In the genomic region with DNA sequence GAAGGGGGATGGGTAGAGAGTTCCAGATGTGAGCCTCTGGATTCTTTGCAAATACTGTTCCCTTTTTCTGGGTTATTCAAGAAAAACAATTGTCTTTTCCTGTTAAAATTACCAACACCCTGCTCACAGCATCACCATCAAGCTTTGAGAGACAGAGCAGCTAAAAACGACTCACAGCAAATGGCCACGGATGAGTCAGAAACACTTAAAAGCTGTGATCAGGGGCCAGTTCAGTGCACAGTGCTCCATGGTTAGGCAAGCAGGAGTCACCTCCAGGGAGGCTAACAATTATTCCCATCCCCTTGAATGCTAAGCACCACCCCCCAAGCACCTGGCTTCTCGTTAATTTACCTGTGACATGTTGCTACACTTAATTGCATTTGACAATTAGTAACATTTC, we compare ENCODE assay signal across 14 cellular contexts.
DNase-seq lines count a peak whose midpoint lies in the region; TF ChIP-seq lines count a peak whose summit lies in the region.
"Had no signal": no experiment of that assay in that cellular context is flagged by ENCODE, and none has a peak within 500 bp of the region (broad histone marks: within the 10 kb centered on the region; RNA-seq: fewer than 3 reads in every experiment).

No MANE protein-coding gene starts in this region.

- intact Hi-C loops in ascending aorta (cut with DNase I): no loop called here

- in situ Hi-C loops in GM13977 (cut with MboI; ENCODE audit: low pct_unique_long_range_greater_than_20kb, low sequenced_read_pairs, unreplicated experiment): no loop called here

- H3K4me1 Mint-ChIP-seq in HFFc6 (ENCODE audit: low read depth) (peaks cover 37% of the 10 kb centered on the region), glutamatergic neuron (ENCODE audit: low read depth, unreplicated experiment) (peaks cover 44% of the 10 kb centered on the region)
- H3K4me1 Mint-ChIP-seq: B cell had no signal

- H3K4me1 ChIP-seq in ascending aorta: no peaks in the 10 kb centered on the region

- DNase-seq in A172 (ENCODE audit: low spot score) (peak; percentile 33), HFFc6 (peak; percentile 32), NCI-H748 (lab: John Stamatoyannopoulos, UW; ENCODE audit: unreplicated experiment) (peak; percentile 36), glutamatergic neuron (peak; percentile 34), NCI-H1930 (lab: John Stamatoyannopoulos, UW) (no peak), GM13977 (ENCODE audit: low spot score) (no peak), AML-193 (lab: John Stamatoyannopoulos, UW) (no peak), ascending aorta (ENCODE audit: low spot score in 2 of 2) (no peak)
- DNase-seq: activated CD4-positive, alpha-beta T cell treated with anti-CD3 and anti-CD28 coated beads for 4 hours; activated T-cell treated with anti-CD3 and anti-CD28 coated beads, Interleukin-2, amount 50 U/mL, for 48 hours; dorsolateral prefrontal cortex had no signal

- no peak overlapping the region for H3K27ac ChIP-seq in ascending aorta
- H3K27ac ChIP-seq: dorsolateral prefrontal cortex, RWPE1 had no signal

- H3K9me3 Mint-ChIP-seq in HFFc6 (no peaks in the 10 kb centered on the region), glutamatergic neuron (ENCODE audit: unreplicated experiment) (peaks cover 7% of the 10 kb centered on the region)
- H3K9me3 Mint-ChIP-seq: T-helper 1 cell treated with Interleukin-12 subunit alpha and Interleukin-12 subunit beta and Interleukin-4 antibody, amounts not matched to agents 30 μg/mL and 1 μg/mL, for 36 hours had no signal

- H3K27ac Mint-ChIP-seq in HFFc6 (peak overlapping the region; percentile 44; the same call in 1 of the 2 replicates), glutamatergic neuron (ENCODE audit: unreplicated experiment) (peak overlapping the region; percentile 95)
- H3K27ac Mint-ChIP-seq: B cell; T-helper 1 cell treated with Interleukin-12 subunit alpha and Interleukin-12 subunit beta and Interleukin-4 antibody, amounts not matched to agents 30 μg/mL and 1 μg/mL, for 36 hours had no signal

- peaks cover 4% of the 10 kb centered on the region for H3K27me3 Mint-ChIP-seq in HFFc6 (ENCODE audit: insufficient read depth)
- peaks cover 3% of the 10 kb centered on the region for H3K27me3 Mint-ChIP-seq in glutamatergic neuron (ENCODE audit: unreplicated experiment)

- no peaks in the 10 kb centered on the region for H3K27me3 ChIP-seq in ascending aorta

- TF ChIP-seq CTCF in HFFc6 (IDR thresholded peaks at IDR 0.05): no peak
- TF ChIP-seq CTCF in glutamatergic neuron (IDR thresholded peaks at IDR 0.05; ENCODE audit: partially characterized antibody, unreplicated experiment): no peak
- TF ChIP-seq CTCF in GM13977 (IDR thresholded peaks at IDR 0.05; ENCODE audit: extremely low read depth, insufficient read depth, missing control alignments): no peak
- TF ChIP-seq CTCF in ascending aorta (IDR thresholded peaks at IDR 0.05): no peak

- no peaks in the 10 kb centered on the region for H3K9me3 ChIP-seq in ascending aorta

- H3K36me3 ChIP-seq in ascending aorta: no peaks in the 10 kb centered on the region

- H3K4me3 Mint-ChIP-seq in HFFc6 (no peak overlapping the region), glutamatergic neuron (ENCODE audit: unreplicated experiment) (peak overlapping the region; percentile 79)
- H3K4me3 Mint-ChIP-seq: B cell; T-helper 1 cell treated with Interleukin-12 subunit alpha and Interleukin-12 subunit beta and Interleukin-4 antibody, amounts not matched to agents 30 μg/mL and 1 μg/mL, for 36 hours had no signal

- no peak overlapping the region for H3K4me3 ChIP-seq in ascending aorta
- H3K4me3 ChIP-seq: dorsolateral prefrontal cortex had no signal

- H3K36me3 Mint-ChIP-seq in HFFc6 (ENCODE audit: low read depth): no peaks in the 10 kb centered on the region
- no peaks in the 10 kb centered on the region for H3K36me3 Mint-ChIP-seq in glutamatergic neuron (ENCODE audit: unreplicated experiment)

Comparison
In these comparisons a context has a peak if more than half of its experiments do, and no peak if none do; other contexts are left out.
1. DNase-seq: peak in A172 (single experiment), HFFc6 (single experiment), NCI-H748 (single experiment) and glutamatergic neuron (single experiment); none in NCI-H1930 (0 of 2), GM13977 (single experiment), AML-193 (0 of 2) and ascending aorta (0 of 2).